22 cellular contexts compared by ENCODE assay signal in the genomic region with DNA sequence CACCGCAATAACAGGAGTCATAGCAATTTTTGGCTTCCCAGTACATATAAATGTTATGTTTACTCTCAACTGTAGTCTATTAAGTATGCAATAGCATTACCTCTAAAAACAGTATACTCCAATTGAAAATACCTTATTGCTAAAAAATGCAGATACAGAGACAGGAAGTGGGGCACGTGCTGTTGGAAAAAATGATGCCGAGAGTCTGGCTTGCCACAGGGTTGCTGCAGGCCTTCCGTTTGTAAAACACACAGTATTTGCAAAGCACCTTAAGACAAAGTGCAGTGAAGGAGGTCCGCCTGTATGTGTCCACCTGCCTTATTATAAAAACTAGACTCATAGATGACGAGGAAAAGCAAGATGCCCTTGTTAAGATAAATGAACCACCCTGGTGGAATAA. TPM values are rescaled to one million over a fixed set of nuclear protein-coding genes. Genes with fewer than 3 reads are reported as not detected.
DNase-seq lines count a peak whose midpoint lies in the region; ATAC-seq and TF ChIP-seq lines count a peak whose summit lies in the region.
"Had no signal": no experiment of that assay in that cellular context is flagged by ENCODE, and none has a peak within 500 bp of the region (broad histone marks: within the 10 kb centered on the region; RNA-seq: fewer than 3 reads in every experiment).

No MANE protein-coding gene starts in this region.

- 75 to 91% methylated on average over 6 of the region's 6 CpGs for WGBS in sigmoid colon, 2 donors

- no peak overlapping the region for H2AFZ ChIP-seq in DND-41 (ENCODE audit: low read depth, low read length)

- H3K27me3 ChIP-seq in DND-41 (ENCODE audit: insufficient read depth, low read length, poor library complexity) (no peaks in the 10 kb centered on the region), sigmoid colon (no peaks in the 10 kb centered on the region)
- H3K27me3 ChIP-seq: ascending aorta, heart left ventricle, upper lobe of right lung had no signal

- peaks cover 93% of the 10 kb centered on the region for H3K79me2 ChIP-seq in DND-41 (ENCODE audit: insufficient read depth, low read length)

- TF ChIP-seq EP300 in sigmoid colon (IDR thresholded peaks at IDR 0.05), result no peak

- H3K27ac Mint-ChIP-seq in activated T-cell treated with anti-CD3 and anti-CD28 coated beads, Interleukin-2, amount 50 U/mL, for 72 hours, result peak overlapping the region; percentile 84
- H3K27ac Mint-ChIP-seq in activated T-helper 1 cell treated with anti-CD3 and anti-CD28 coated beads, Interleukin-12 subunit alpha, Interleukin-12 subunit beta, Interleukin-2, Interleukin-4 antibody, amounts not matched to agents 30 ng/mL and 10 ng/mL and 1 ng/mL, durations not matched to agents 14 hours and 24 hours and 36 hours, result peak overlapping the region; percentile 74
- H3K27ac Mint-ChIP-seq in HFFc6, result no peak overlapping the region; the same call in 1 of the 2 replicates

- intact Hi-C loops in activated T-helper 1 cell treated with anti-CD3 and anti-CD28 coated beads, Interleukin-12 subunit alpha, Interleukin-12 subunit beta, Interleukin-2, Interleukin-4 antibody, amounts not matched to agents 30 ng/mL and 10 ng/mL and 1 ng/mL, durations not matched to agents 14 hours and 24 hours and 36 hours (cut with micrococcal nuclease), result loop anchor here (5.0 to 10.0 kb wide), 3 partner anchors 1177 to 1380 kb away; a partner anchor contains a TSS
- intact Hi-C loops in sigmoid colon (cut with DNase I), result no loop called here

- no peak for ATAC-seq in activated T-cell treated with anti-CD3 and anti-CD28 coated beads, Interleukin-2, amount 50 U/mL, for 72 hours (replicated peaks in 1 of 2)
- ATAC-seq in DND-41 (ENCODE audit: insufficient read depth, low read depth), result peak; percentile 16
- ATAC-seq in GM21717 (IDR thresholded peaks at IDR 0.05; ENCODE audit: unreplicated experiment), result no peak
- ATAC-seq: A549, heart left ventricle, right cardiac atrium, upper lobe of right lung had no signal

- H3K36me3 ChIP-seq in DND-41 (ENCODE audit: insufficient read depth, low read length) (peaks cover 76% of the 10 kb centered on the region), sigmoid colon (peaks cover 0 to 72% (median 26%) of the 10 kb centered on the region in 4 donors)

- peaks cover 15 to 39% of the 10 kb centered on the region in 2 donors for H3K36me3 Mint-ChIP-seq in activated T-cell treated with anti-CD3 and anti-CD28 coated beads, Interleukin-2, amount 50 U/mL, for 72 hours (ENCODE audit: insufficient read depth in 2 of 2)
- H3K36me3 Mint-ChIP-seq in activated T-helper 1 cell treated with anti-CD3 and anti-CD28 coated beads, Interleukin-12 subunit alpha, Interleukin-12 subunit beta, Interleukin-2, Interleukin-4 antibody, amounts not matched to agents 30 ng/mL and 10 ng/mL and 1 ng/mL, durations not matched to agents 14 hours and 24 hours and 36 hours (ENCODE audit: low read depth), result peaks cover 55% of the 10 kb centered on the region
- peaks cover 22% of the 10 kb centered on the region for H3K36me3 Mint-ChIP-seq in HFFc6 (ENCODE audit: low read depth)

- no peaks in the 10 kb centered on the region for H3K9me3 Mint-ChIP-seq in activated T-cell treated with anti-CD3 and anti-CD28 coated beads, Interleukin-2, amount 50 U/mL, for 72 hours
- H3K9me3 Mint-ChIP-seq in activated T-helper 1 cell treated with anti-CD3 and anti-CD28 coated beads, Interleukin-12 subunit alpha, Interleukin-12 subunit beta, Interleukin-2, Interleukin-4 antibody, amounts not matched to agents 30 ng/mL and 10 ng/mL and 1 ng/mL, durations not matched to agents 14 hours and 24 hours and 36 hours, result no peaks in the 10 kb centered on the region
- no peaks in the 10 kb centered on the region for H3K9me3 Mint-ChIP-seq in HFFc6
- H3K9me3 Mint-ChIP-seq: H9 had no signal

- peaks cover 5% of the 10 kb centered on the region for H4K20me1 ChIP-seq in DND-41 (ENCODE audit: insufficient read depth, low read length)

- no peaks in the 10 kb centered on the region for H3K9me3 ChIP-seq in DND-41 (ENCODE audit: insufficient read depth, low read length, severe bottlenecking)
- H3K9me3 ChIP-seq in sigmoid colon, result no peaks in the 10 kb centered on the region
- H3K9me3 ChIP-seq: A549, ascending aorta, heart left ventricle, upper lobe of right lung had no signal

- no peaks in the 10 kb centered on the region for H3K27me3 Mint-ChIP-seq in activated T-cell treated with anti-CD3 and anti-CD28 coated beads, Interleukin-2, amount 50 U/mL, for 72 hours (ENCODE audit: low read depth)
- H3K27me3 Mint-ChIP-seq in activated T-helper 1 cell treated with anti-CD3 and anti-CD28 coated beads, Interleukin-12 subunit alpha, Interleukin-12 subunit beta, Interleukin-2, Interleukin-4 antibody, amounts not matched to agents 30 ng/mL and 10 ng/mL and 1 ng/mL, durations not matched to agents 14 hours and 24 hours and 36 hours (ENCODE audit: insufficient read depth), result no peaks in the 10 kb centered on the region
- H3K27me3 Mint-ChIP-seq in HFFc6 (ENCODE audit: insufficient read depth), result peaks cover 5% of the 10 kb centered on the region; the same call in 1 of the 2 replicates

- TF ChIP-seq CTCF in DND-41 (IDR thresholded peaks at IDR 0.05; ENCODE audit: borderline replicate concordance, extremely low read depth, low read length, poor library complexity, severe bottlenecking) (no peak), sigmoid colon (IDR thresholded peaks at IDR 0.05) (no peak), HFFc6 (IDR thresholded peaks at IDR 0.05) (no peak)

- H3K9ac ChIP-seq in DND-41 (ENCODE audit: low read depth, low read length), result peak overlapping the region; percentile 56

- no peak for DNase-seq in activated T-cell treated with anti-CD3 and anti-CD28 coated beads, Interleukin-2, amount 50 U/mL, for 72 hours
- DNase-seq in activated T-cell treated with anti-CD3 and anti-CD28 coated beads for 4 hours, result no peak
- DNase-seq in DND-41, result peak; percentile 74
- no peak for DNase-seq in activated T-helper 1 cell treated with anti-CD3 and anti-CD28 coated beads, Interleukin-12 subunit alpha, Interleukin-12 subunit beta, Interleukin-2, Interleukin-4 antibody, amounts not matched to agents 30 ng/mL and 10 ng/mL and 1 ng/mL, durations not matched to agents 14 hours and 24 hours and 36 hours (ENCODE audit: low spot score)
- peak; percentile 22 for DNase-seq in sigmoid colon
- no peak for DNase-seq in HFFc6
- no peak for DNase-seq in NCI-H1694 treated with DMSO at 0.1 percent for 48 hours (lab: John Stamatoyannopoulos, UW)
- DNase-seq: effector memory CD4-positive, alpha-beta T cell; H9; heart left ventricle; NCI-H2107; NCI-H510A treated with DMSO at 0.1 percent for 48 hours; occipital lobe; right cardiac atrium; RPMI8226; stimulated activated naive CD4-positive, alpha-beta T cell treated with Interleukin-2 at 50 U/mL for 16 hours; upper lobe of right lung had no signal

- H3K4me3 ChIP-seq in DND-41 (ENCODE audit: low read depth in 1 of 2, low read length in 2 of 2) (peak overlapping the region in 1 of 2 experiments; percentile 2; a peak in 1 of 4 replicates), sigmoid colon (no peak overlapping the region)
- H3K4me3 ChIP-seq: A549, ascending aorta, heart left ventricle, upper lobe of right lung had no signal

- H3K4me3 Mint-ChIP-seq in activated T-cell treated with anti-CD3 and anti-CD28 coated beads, Interleukin-2, amount 50 U/mL, for 72 hours, result peak overlapping the region in 1 of 2 donors; percentile 60
- peak overlapping the region; percentile 27 for H3K4me3 Mint-ChIP-seq in activated T-helper 1 cell treated with anti-CD3 and anti-CD28 coated beads, Interleukin-12 subunit alpha, Interleukin-12 subunit beta, Interleukin-2, Interleukin-4 antibody, amounts not matched to agents 30 ng/mL and 10 ng/mL and 1 ng/mL, durations not matched to agents 14 hours and 24 hours and 36 hours
- no peak overlapping the region for H3K4me3 Mint-ChIP-seq in HFFc6
- H3K4me3 Mint-ChIP-seq: H9 had no signal

- H3K4me1 ChIP-seq in DND-41 (ENCODE audit: insufficient read depth, low read length) (peaks cover 96% of the 10 kb centered on the region), sigmoid colon (peaks cover 0 to 47% (median 23%) of the 10 kb centered on the region in 4 donors)
- H3K4me1 ChIP-seq: ascending aorta had no signal

- peak overlapping the region; percentile 38 for H3K4me2 ChIP-seq in DND-41 (ENCODE audit: insufficient read depth, low read length)
- H3K4me2 ChIP-seq: A549 had no signal

- H3K4me1 Mint-ChIP-seq in activated T-cell treated with anti-CD3 and anti-CD28 coated beads, Interleukin-2, amount 50 U/mL, for 72 hours (ENCODE audit: low read depth), result peaks cover 15% of the 10 kb centered on the region
- H3K4me1 Mint-ChIP-seq in activated T-helper 1 cell treated with anti-CD3 and anti-CD28 coated beads, Interleukin-12 subunit alpha, Interleukin-12 subunit beta, Interleukin-2, Interleukin-4 antibody, amounts not matched to agents 30 ng/mL and 10 ng/mL and 1 ng/mL, durations not matched to agents 14 hours and 24 hours and 36 hours (ENCODE audit: low read depth), result peaks cover 43% of the 10 kb centered on the region
- H3K4me1 Mint-ChIP-seq in HFFc6 (ENCODE audit: low read depth), result peaks cover 13% of the 10 kb centered on the region

- no peak for TF ChIP-seq POLR2A in sigmoid colon (IDR thresholded peaks at IDR 0.05)

- peak overlapping the region; percentile 93 for H3K27ac ChIP-seq in DND-41 (ENCODE audit: low read length)
- no peak overlapping the region for H3K27ac ChIP-seq in sigmoid colon
- H3K27ac ChIP-seq: A549, ascending aorta, C4-2B, heart left ventricle, upper lobe of right lung had no signal

RNA-seq across cellular contexts. Expression of a gene that starts 23.5 kb away (rescaled TPM):
- 100 to 1,000 TPM; 148 to 222 TPM for total RNA-seq in activated T-cell treated with anti-CD3 and anti-CD28 coated beads, Interleukin-2, amount 50 U/mL, for 72 hours
- 421 and 437 TPM in 2 replicates for total RNA-seq in activated T-helper 1 cell treated with anti-CD3 and anti-CD28 coated beads, Interleukin-12 subunit alpha, Interleukin-12 subunit beta, Interleukin-2, Interleukin-4 antibody, amounts not matched to agents 30 ng/mL and 10 ng/mL and 1 ng/mL, durations not matched to agents 14 hours and 24 hours and 36 hours
- total RNA-seq in sigmoid colon, result 100 to 1,000 TPM; 197 to 552 (median 326) TPM
- polyA plus RNA-seq in sigmoid colon, result 100 to 1,000 TPM in 2 of 3 donors, 10 to 100 TPM in 1; 77.2 to 285 (median 109) TPM
- 100 to 1,000 TPM; 526 to 610 (median 584) TPM for total RNA-seq in HFFc6 (2021; fragmentation: NEBNext Ultra II Directional; extraction: Animal tissue kit (Norgen Biotek cat#: 25700))

RNA-seq across cellular contexts. Expression of a gene that starts 37.3 kb away (rescaled TPM):
- total RNA-seq in activated T-cell treated with anti-CD3 and anti-CD28 coated beads, Interleukin-2, amount 50 U/mL, for 72 hours, result not detected
- total RNA-seq in activated T-helper 1 cell treated with anti-CD3 and anti-CD28 coated beads, Interleukin-12 subunit alpha, Interleukin-12 subunit beta, Interleukin-2, Interleukin-4 antibody, amounts not matched to agents 30 ng/mL and 10 ng/mL and 1 ng/mL, durations not matched to agents 14 hours and 24 hours and 36 hours, result 0.65 TPM in 1 of 2 replicates, not detected in the other
- 1 to 10 TPM in 1 of 4 donors, not detected in 3; 1.1 TPM for total RNA-seq in sigmoid colon
- under 1 TPM in 1 of 3 donors, not detected in 2; 0.03 TPM for polyA plus RNA-seq in sigmoid colon
- total RNA-seq in HFFc6 (2021; fragmentation: NEBNext Ultra II Directional; extraction: Animal tissue kit (Norgen Biotek cat#: 25700)), result under 1 TPM in 5 of 6 experiments, not detected in 1; 0.07 to 0.48 (median 0.31) TPM
- total RNA-seq: chondrocyte, occipital lobe had no signal

Comparison
In these comparisons a context has a peak if more than half of its experiments do, and no peak if none do; other contexts are left out.
1. DNase-seq: peak in DND-41 (single experiment) and sigmoid colon (single experiment); none in activated T-cell treated with anti-CD3 and anti-CD28 coated beads, Interleukin-2, amount 50 U/mL, for 72 hours (0 of 2), activated T-cell treated with anti-CD3 and anti-CD28 coated beads for 4 hours (single experiment), activated T-helper 1 cell treated with anti-CD3 and anti-CD28 coated beads, Interleukin-12 subunit alpha, Interleukin-12 subunit beta, Interleukin-2, Interleukin-4 antibody, amounts not matched to agents 30 ng/mL and 10 ng/mL and 1 ng/mL, durations not matched to agents 14 hours and 24 hours and 36 hours (single experiment), HFFc6 (single experiment) and NCI-H1694 treated with DMSO at 0.1 percent for 48 hours (single experiment).